1 cellular context compared by ENCODE assay signal in the genomic region with DNA sequence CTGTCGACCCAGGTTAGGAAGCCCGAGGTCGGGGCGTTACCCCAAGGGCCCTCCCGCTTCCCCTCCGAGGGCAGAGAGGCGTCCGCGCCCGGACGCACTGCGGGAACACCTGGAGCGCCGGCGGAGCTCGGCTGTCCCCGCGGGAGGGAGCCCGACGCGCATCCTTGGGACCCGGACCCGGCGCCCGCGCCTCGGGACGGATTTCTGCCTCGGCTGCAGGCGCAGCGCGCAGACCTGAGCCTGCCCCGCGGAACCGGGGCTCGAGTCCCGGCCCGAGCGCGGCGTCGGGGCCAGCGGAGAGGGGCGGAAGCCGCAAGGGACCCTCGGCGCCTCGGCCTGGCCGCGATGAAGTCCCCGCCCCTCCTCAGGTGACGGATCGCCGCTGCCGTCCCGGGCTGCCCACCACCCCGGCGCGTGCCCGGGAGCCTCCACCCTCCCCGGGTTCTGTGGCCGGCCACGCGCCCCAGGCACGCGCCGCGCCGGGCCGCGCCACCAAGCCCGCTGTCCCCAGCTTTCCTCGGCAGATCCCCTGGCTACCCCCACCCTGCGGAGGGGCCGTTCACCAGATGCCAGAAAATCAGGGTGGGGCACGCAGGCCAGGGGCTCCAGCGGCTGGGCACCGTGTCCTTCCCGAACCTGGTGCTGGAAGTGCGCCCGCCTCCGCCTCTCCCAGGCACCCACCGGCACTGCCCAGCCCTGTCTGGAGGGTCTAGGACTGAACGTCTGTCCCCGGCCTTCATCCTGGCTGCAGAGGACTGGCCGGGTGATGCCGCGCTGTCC.
TF ChIP-seq lines count a peak whose summit lies in the region.

No MANE protein-coding gene starts in this region.

TF ChIP-seq in HEK293, 187 proteins besides CTCF, POLR2A, EP300 and RAD21 (continued from another document):
- 0 out of 2 replicates have a peak, but pooled peaks have one; percentile 46 for TF ChIP-seq ZBTB11 (tag by site-specific recombination; conservative IDR thresholded peaks at IDR 0.05; ENCODE audit: low read depth)
